In genomic region chr1:203340112-203340804, GRCh38 we compare ENCODE assay signal across 8 cellular contexts. TPM values are rescaled to one million over a fixed set of nuclear protein-coding genes. Genes with fewer than 3 reads are reported as not detected.
A peak's percentile ranks its signal among the peaks of the same experiment; 100 is the strongest.
DNase-seq lines count a peak whose midpoint lies in the region; ATAC-seq and TF ChIP-seq lines count a peak whose summit lies in the region.

No MANE protein-coding gene starts in this region.

- H3K9ac ChIP-seq in DND-41 (ENCODE audit: low read depth, low read length), result no peak overlapping the region

- H3K4me1 ChIP-seq in DND-41 (ENCODE audit: insufficient read depth, low read length) (peaks cover 13% of the 10 kb centered on the region), lung (ENCODE audit: control insufficient read depth in 2 of 2, insufficient read depth in 2 of 2, low read length in 2 of 2) (peaks cover 0 to 1% of the 10 kb centered on the region in 2 donors)
- peaks cover 16% of the 10 kb centered on the region for H3K4me1 ChIP-seq in effector memory CD4-positive, alpha-beta T cell (ENCODE audit: control insufficient read depth, insufficient read depth, low read length, poor library complexity, severe bottlenecking)

- H3K4me1 Mint-ChIP-seq in activated CD4-positive, alpha-beta memory T cell treated with anti-CD3 and anti-CD28 coated beads for 36 hours (ENCODE audit: low read depth), result peaks cover 23% of the 10 kb centered on the region
- H3K4me1 Mint-ChIP-seq in stimulated activated naive CD8-positive, alpha-beta T cell treated with anti-CD3 and anti-CD28 coated beads, Interleukin-15, amount 100 ng/mL, for 72 hours, result peaks cover 37% of the 10 kb centered on the region

- intact Hi-C loops in activated CD4-positive, alpha-beta memory T cell treated with anti-CD3 and anti-CD28 coated beads for 36 hours (cut with micrococcal nuclease), result loop anchor here (1.0 kb wide), 1 partner anchor 147 kb away; no protein-coding TSS in a partner anchor

- H3K27me3 ChIP-seq in DND-41 (ENCODE audit: insufficient read depth, low read length, poor library complexity) (peaks cover 55% of the 10 kb centered on the region), lung (ENCODE audit: control insufficient read depth, insufficient read depth) (no peaks in the 10 kb centered on the region)
- H3K27me3 ChIP-seq in effector memory CD4-positive, alpha-beta T cell (replicated peaks; ENCODE audit: control insufficient read depth, insufficient read depth, low read length, poor library complexity, severe bottlenecking), result no peaks in the 10 kb centered on the region

- POLR2A ChIA-PET in activated CD4-positive, alpha-beta memory T cell treated with anti-CD3 and anti-CD28 coated beads for 36 hours (lab: Charles Lee), result interaction anchor here (0.6 to 3.0 kb wide), 2 partner anchors 72 to 213 kb away, joined by 3 to 17 read pairs; no protein-coding TSS in a partner anchor

- no peak overlapping the region for H3K27ac Mint-ChIP-seq in activated CD4-positive, alpha-beta memory T cell treated with anti-CD3 and anti-CD28 coated beads for 36 hours
- no peak overlapping the region for H3K27ac Mint-ChIP-seq in stimulated activated naive CD8-positive, alpha-beta T cell treated with anti-CD3 and anti-CD28 coated beads, Interleukin-15, amount 100 ng/mL, for 72 hours

- peaks cover 11% of the 10 kb centered on the region for H3K27me3 Mint-ChIP-seq in activated CD4-positive, alpha-beta memory T cell treated with anti-CD3 and anti-CD28 coated beads for 36 hours
- H3K27me3 Mint-ChIP-seq in stimulated activated naive CD8-positive, alpha-beta T cell treated with anti-CD3 and anti-CD28 coated beads, Interleukin-15, amount 100 ng/mL, for 72 hours, result peaks cover 25% of the 10 kb centered on the region

- WGBS in lung, 2 donors, result 20 to 22% methylated on average over 7 of the region's 7 CpGs

- H3K27ac ChIP-seq in DND-41 (ENCODE audit: low read length) (no peak overlapping the region), lung (ENCODE audit: low read depth in 1 of 2, low read length in 1 of 2) (no peak overlapping the region)
- H3K27ac ChIP-seq in effector memory CD4-positive, alpha-beta T cell (ENCODE audit: insufficient read depth, low read length, poor library complexity, severe bottlenecking), result no peak overlapping the region

- H3K36me3 Mint-ChIP-seq in activated CD4-positive, alpha-beta memory T cell treated with anti-CD3 and anti-CD28 coated beads for 36 hours, result no peaks in the 10 kb centered on the region

- H2AFZ ChIP-seq in DND-41 (ENCODE audit: low read depth, low read length), result no peak overlapping the region

- H4K20me1 ChIP-seq in DND-41 (ENCODE audit: insufficient read depth, low read length), result no peaks in the 10 kb centered on the region

- H3K4me3 ChIP-seq in DND-41 (ENCODE audit: low read depth in 1 of 2, low read length in 2 of 2) (no peak overlapping the region), lung (no peak overlapping the region)
- no peak overlapping the region for H3K4me3 ChIP-seq in effector memory CD4-positive, alpha-beta T cell (ENCODE audit: insufficient read depth, low read depth, low read length, poor library complexity, severe bottlenecking)

- H3K9me3 Mint-ChIP-seq in activated CD4-positive, alpha-beta memory T cell treated with anti-CD3 and anti-CD28 coated beads for 36 hours, result no peaks in the 10 kb centered on the region
- H3K9me3 Mint-ChIP-seq in stimulated activated naive CD8-positive, alpha-beta T cell treated with anti-CD3 and anti-CD28 coated beads, Interleukin-15, amount 100 ng/mL, for 72 hours, result no peaks in the 10 kb centered on the region

- H3K4me3 Mint-ChIP-seq in activated CD4-positive, alpha-beta memory T cell treated with anti-CD3 and anti-CD28 coated beads for 36 hours, result no peak overlapping the region
- H3K4me3 Mint-ChIP-seq in stimulated activated naive CD8-positive, alpha-beta T cell treated with anti-CD3 and anti-CD28 coated beads, Interleukin-15, amount 100 ng/mL, for 72 hours, result no peak overlapping the region

- TF ChIP-seq CTCF in DND-41 (IDR thresholded peaks at IDR 0.05; ENCODE audit: borderline replicate concordance, extremely low read depth, low read length, poor library complexity, severe bottlenecking) (peak; percentile 94), lung (IDR thresholded peaks at IDR 0.05; ENCODE audit: control extremely low read depth, extremely low read depth) (peak; percentile 96)

- H3K36me3 ChIP-seq in DND-41 (ENCODE audit: insufficient read depth, low read length) (no peaks in the 10 kb centered on the region), lung (ENCODE audit: control insufficient read depth in 2 of 2, insufficient read depth in 2 of 2, low read length in 2 of 2) (no peaks in the 10 kb centered on the region)
- no peaks in the 10 kb centered on the region for H3K36me3 ChIP-seq in effector memory CD4-positive, alpha-beta T cell (ENCODE audit: control insufficient read depth, insufficient read depth, low read length)

- no peaks in the 10 kb centered on the region for H3K9me3 ChIP-seq in DND-41 (ENCODE audit: insufficient read depth, low read length, severe bottlenecking)
- H3K9me3 ChIP-seq in effector memory CD4-positive, alpha-beta T cell (ENCODE audit: control insufficient read depth, low read length), result no peaks in the 10 kb centered on the region
- no peaks in the 10 kb centered on the region for H3K9me3 ChIP-seq in lung (ENCODE audit: control insufficient read depth in 2 of 2, insufficient read depth in 1 of 2, low read length in 1 of 2)

- CTCF ChIA-PET in activated CD4-positive, alpha-beta memory T cell treated with anti-CD3 and anti-CD28 coated beads for 36 hours (lab: Charles Lee), result interaction anchor here (0.6 to 19.3 kb wide), 33 partner anchors 10 to 1788 kb away, joined by 3 to 847 read pairs (median 4); partner anchors contain the start of genes BTG2, FMOD and LAX1

- no peaks in the 10 kb centered on the region for H3K79me2 ChIP-seq in DND-41 (ENCODE audit: insufficient read depth, low read length)

- ATAC-seq in DND-41 (ENCODE audit: insufficient read depth, low read depth) (peak; percentile 87), lung (ENCODE audit: insufficient read depth, low FRiP score) (peak; percentile 79), GM18520 (IDR thresholded peaks at IDR 0.05; ENCODE audit: unreplicated experiment) (no peak)
- peak; percentile 80 for ATAC-seq in stimulated activated naive CD8-positive, alpha-beta T cell treated with anti-CD3 and anti-CD28 coated beads, Interleukin-15, amount 100 ng/mL, for 72 hours

- H3K4me2 ChIP-seq in DND-41 (ENCODE audit: insufficient read depth, low read length), result no peak overlapping the region

- peak; percentile 73 for DNase-seq in DND-41
- peak in 55 of 76 experiments; percentile 4 to 72 (median 33) for DNase-seq in HUDEP-2 (lab: John Stamatoyannopoulos, UW; ENCODE audit: unreplicated experiment in 76 of 76)
- peak; percentile 97 for DNase-seq in NCI-H82 (lab: John Stamatoyannopoulos, UW)
- peak; percentile 71 for DNase-seq in activated CD4-positive, alpha-beta memory T cell treated with anti-CD3 and anti-CD28 coated beads for 36 hours
- DNase-seq in effector memory CD4-positive, alpha-beta T cell, result peak; percentile 9 to 42 (median 38)
- peak; percentile 75 for DNase-seq in lung (ENCODE audit: low spot score)
- DNase-seq in stimulated activated naive CD8-positive, alpha-beta T cell treated with anti-CD3 and anti-CD28 coated beads, Interleukin-15, amount 100 ng/mL, for 72 hours, result peak; percentile 45 to 59

RNA-seq across cellular contexts. Expression of gene FMOD, which starts 10.7 kb away (rescaled TPM):
- total RNA-seq in activated CD4-positive, alpha-beta memory T cell treated with anti-CD3 and anti-CD28 coated beads for 36 hours, result 1 to 10 TPM in 1 of 2 experiments, under 1 TPM in 1; 0.95 to 1.9 TPM
- 10 to 100 TPM; 46.3 to 93.4 TPM for total RNA-seq in lung
- 10 to 100 TPM; 16.5 to 19.4 TPM for polyA plus RNA-seq in lung

RNA-seq across cellular contexts. Expression of gene BTG2, which starts 34.9 kb away (rescaled TPM):
- total RNA-seq in activated CD4-positive, alpha-beta memory T cell treated with anti-CD3 and anti-CD28 coated beads for 36 hours, result 100 to 1,000 TPM; 150 TPM
- total RNA-seq in lung, result 100 to 1,000 TPM in 1 of 2 donors, 10 to 100 TPM in 1; 51.7 to 118 TPM
- 10 to 100 TPM; 29.1 to 95.4 TPM for polyA plus RNA-seq in lung

Comparison
In these comparisons a context has a peak if more than half of its experiments do, and no peak if none do; other contexts are left out.
1. DNase-seq: peak in every context shown above with its lines; median percentile 97 in NCI-H82; 75 in lung; 73 in DND-41; 71 in activated CD4-positive, alpha-beta memory T cell treated with anti-CD3 and anti-CD28 coated beads for 36 hours; 52 in stimulated activated naive CD8-positive, alpha-beta T cell treated with anti-CD3 and anti-CD28 coated beads, Interleukin-15, amount 100 ng/mL, for 72 hours; 38 in effector memory CD4-positive, alpha-beta T cell; 33 in HUDEP-2.
2. RNA of gene FMOD, which starts 10.7 kb away (total RNA-seq): 46.3 to 93.4 TPM in lung; 0.95 to 1.9 TPM in activated CD4-positive, alpha-beta memory T cell treated with anti-CD3 and anti-CD28 coated beads for 36 hours; every median in the first group is over 10 times any median in the second.